In the genomic region with DNA sequence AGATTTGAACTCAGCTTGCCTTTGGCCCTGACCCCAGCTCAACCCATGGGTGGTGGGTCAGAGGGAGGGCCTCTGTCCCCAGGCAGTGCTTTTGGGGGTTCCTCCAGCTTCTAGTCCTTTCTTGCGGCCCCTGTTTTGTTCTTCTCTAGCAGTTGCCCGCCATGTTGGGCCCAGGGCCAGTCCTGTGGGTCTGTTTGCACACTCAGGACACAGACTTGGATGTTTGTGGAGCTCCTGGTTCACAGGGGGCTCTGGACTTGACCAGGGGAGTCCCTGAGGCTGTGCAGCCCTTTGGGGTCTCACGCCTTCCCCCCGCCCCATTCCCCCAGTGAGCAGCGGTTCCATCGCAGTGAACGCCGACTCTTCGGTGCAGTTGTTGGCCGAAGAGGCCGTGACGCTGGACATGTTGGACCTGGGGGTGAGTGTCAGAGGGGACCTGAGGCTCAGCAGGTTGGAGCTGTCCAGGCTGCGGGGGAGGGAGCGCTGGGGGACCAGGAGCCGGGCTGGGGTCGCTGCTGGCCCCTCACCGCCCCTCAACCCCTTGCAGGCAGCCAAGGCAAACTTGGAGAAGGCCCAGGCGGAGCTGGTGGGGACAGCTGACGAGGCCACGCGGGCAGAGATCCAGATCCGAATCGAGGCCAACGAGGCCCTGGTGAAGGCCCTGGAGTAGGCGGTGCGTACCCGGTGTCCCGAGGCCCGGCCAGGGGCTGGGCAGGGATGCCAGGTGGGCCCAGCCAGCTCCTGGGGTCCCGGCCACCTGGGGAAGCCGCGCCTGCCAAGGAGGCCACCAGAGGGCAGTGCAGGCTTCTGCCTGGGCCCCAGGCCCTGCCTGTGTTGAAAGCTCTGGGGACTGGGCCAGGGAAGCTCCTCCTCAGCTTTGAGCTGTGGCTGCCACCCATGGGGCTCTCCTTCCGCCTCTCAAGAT, we compare ENCODE assay signal across 1 cellular context.
A peak's percentile ranks its signal among the peaks of the same experiment; 100 is the strongest.
TF ChIP-seq lines count a peak whose summit lies in the region.

No MANE protein-coding gene starts in this region.

TF ChIP-seq in HCT116, 20 proteins besides CTCF, POLR2A, EP300 and RAD21 (continued from another document):
- TF ChIP-seq, protein P1, sequence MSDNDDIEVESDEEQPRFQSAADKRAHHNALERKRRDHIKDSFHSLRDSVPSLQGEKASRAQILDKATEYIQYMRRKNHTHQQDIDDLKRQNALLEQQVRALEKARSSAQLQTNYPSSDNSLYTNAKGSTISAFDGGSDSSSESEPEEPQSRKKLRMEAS (IDR thresholded peaks at IDR 0.05): no peak
- no peak for TF ChIP-seq TCF7L2 (IDR thresholded peaks at IDR 0.05; ENCODE audit: borderline replicate concordance, extremely low read depth, insufficient read depth, insufficient read length)
- TF ChIP-seq, protein P2, sequence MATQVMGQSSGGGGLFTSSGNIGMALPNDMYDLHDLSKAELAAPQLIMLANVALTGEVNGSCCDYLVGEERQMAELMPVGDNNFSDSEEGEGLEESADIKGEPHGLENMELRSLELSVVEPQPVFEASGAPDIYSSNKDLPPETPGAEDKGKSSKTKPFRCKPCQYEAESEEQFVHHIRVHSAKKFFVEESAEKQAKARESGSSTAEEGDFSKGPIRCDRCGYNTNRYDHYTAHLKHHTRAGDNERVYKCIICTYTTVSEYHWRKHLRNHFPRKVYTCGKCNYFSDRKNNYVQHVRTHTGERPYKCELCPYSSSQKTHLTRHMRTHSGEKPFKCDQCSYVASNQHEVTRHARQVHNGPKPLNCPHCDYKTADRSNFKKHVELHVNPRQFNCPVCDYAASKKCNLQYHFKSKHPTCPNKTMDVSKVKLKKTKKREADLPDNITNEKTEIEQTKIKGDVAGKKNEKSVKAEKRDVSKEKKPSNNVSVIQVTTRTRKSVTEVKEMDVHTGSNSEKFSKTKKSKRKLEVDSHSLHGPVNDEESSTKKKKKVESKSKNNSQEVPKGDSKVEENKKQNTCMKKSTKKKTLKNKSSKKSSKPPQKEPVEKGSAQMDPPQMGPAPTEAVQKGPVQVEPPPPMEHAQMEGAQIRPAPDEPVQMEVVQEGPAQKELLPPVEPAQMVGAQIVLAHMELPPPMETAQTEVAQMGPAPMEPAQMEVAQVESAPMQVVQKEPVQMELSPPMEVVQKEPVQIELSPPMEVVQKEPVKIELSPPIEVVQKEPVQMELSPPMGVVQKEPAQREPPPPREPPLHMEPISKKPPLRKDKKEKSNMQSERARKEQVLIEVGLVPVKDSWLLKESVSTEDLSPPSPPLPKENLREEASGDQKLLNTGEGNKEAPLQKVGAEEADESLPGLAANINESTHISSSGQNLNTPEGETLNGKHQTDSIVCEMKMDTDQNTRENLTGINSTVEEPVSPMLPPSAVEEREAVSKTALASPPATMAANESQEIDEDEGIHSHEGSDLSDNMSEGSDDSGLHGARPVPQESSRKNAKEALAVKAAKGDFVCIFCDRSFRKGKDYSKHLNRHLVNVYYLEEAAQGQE (IDR thresholded peaks at IDR 0.05; ENCODE audit: low read depth): no peak
- no peak for TF ChIP-seq CBX3 (IDR thresholded peaks at IDR 0.05; ENCODE audit: low read depth)
- TF ChIP-seq SIN3A (IDR thresholded peaks at IDR 0.05; ENCODE audit: low read depth): no peak
- TF ChIP-seq CEBPB (IDR thresholded peaks at IDR 0.05; ENCODE audit: low read depth): no peak
- TF ChIP-seq, protein P3, sequence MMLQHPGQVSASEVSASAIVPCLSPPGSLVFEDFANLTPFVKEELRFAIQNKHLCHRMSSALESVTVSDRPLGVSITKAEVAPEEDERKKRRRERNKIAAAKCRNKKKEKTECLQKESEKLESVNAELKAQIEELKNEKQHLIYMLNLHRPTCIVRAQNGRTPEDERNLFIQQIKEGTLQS (IDR thresholded peaks at IDR 0.05): no peak
- TF ChIP-seq SRF (IDR thresholded peaks at IDR 0.05; ENCODE audit: low read depth): no peak
- no peak for TF ChIP-seq ZNF274 (IDR thresholded peaks at IDR 0.05; ENCODE audit: low read depth, low read length)
- TF ChIP-seq POLR2AphosphoS5 (IDR thresholded peaks at IDR 0.05; ENCODE audit: low read depth, low read length): 0 out of 2 replicates have a peak, but pooled peaks have one; percentile 8
- peak; percentile 5 for TF ChIP-seq YY1 (IDR thresholded peaks at IDR 0.05; ENCODE audit: extremely low read depth, insufficient replicate concordance, low read depth, low read length)
- no peak for TF ChIP-seq ELF1 (IDR thresholded peaks at IDR 0.05; ENCODE audit: borderline replicate concordance, low read depth)
